Comparison of ENCODE assay signal across 34 cellular contexts in genomic region chr7:135330088-135330487, GRCh38.
"Had no signal": no experiment of that assay in that cellular context is flagged by ENCODE, and none has a peak within 500 bp of the region (broad histone marks: within the 10 kb centered on the region; RNA-seq: fewer than 3 reads in every experiment).

No MANE protein-coding gene starts in this region.

- H3K9me3 Mint-ChIP-seq: natural killer cell had no signal

- H3K4me1 ChIP-seq: heart right ventricle, left lung, lower lobe of right lung, neural progenitor cell, prostate gland, testis, transverse colon, upper lobe of left lung, vagina had no signal

- H3K9me3 ChIP-seq: heart right ventricle, left lung, lower lobe of right lung, neutrophil, ovary, prostate gland, testis, thyroid gland, transverse colon, upper lobe of left lung, vagina had no signal

- H3K9ac ChIP-seq: neural progenitor cell had no signal

- H3K27me3 ChIP-seq: heart right ventricle, hepatocyte, left lung, neural progenitor cell, neutrophil, ovary, testis, thyroid gland, transverse colon, upper lobe of left lung, vagina had no signal

- H3K4me3 ChIP-seq: heart right ventricle, hepatocyte, left lung, lower lobe of right lung, neural progenitor cell, ovary, prostate gland, skin epidermis, testis, thyroid gland, transverse colon, upper lobe of left lung, vagina had no signal

- H3K4me1 Mint-ChIP-seq: naive B cell; natural killer cell; stimulated activated memory B cell treated with anti-CD40 and anti-IgM and Interleukin-4, amounts not matched to agents 10 μg/mL and 1 μg/mL and 100 μg/mL, for 72 hours had no signal

- H3K27ac Mint-ChIP-seq: mesothelial cell of epicardium; naive B cell; natural killer cell; nephron progenitor cell; neural progenitor cell; stimulated activated memory B cell treated with anti-CD40 and anti-IgM and Interleukin-4, amounts not matched to agents 10 μg/mL and 1 μg/mL and 100 μg/mL, for 72 hours; stimulated activated naive CD8-positive, alpha-beta T cell treated with anti-CD3 and anti-CD28 coated beads, Interleukin-15, amount 100 ng/mL, for 72 hours had no signal

- FAIRE-seq: keratinocyte had no signal

- H3K4me3 Mint-ChIP-seq: mesothelial cell of epicardium; naive B cell; natural killer cell; nephron progenitor cell; neural progenitor cell; stimulated activated memory B cell treated with anti-CD40 and anti-IgM and Interleukin-4, amounts not matched to agents 10 μg/mL and 1 μg/mL and 100 μg/mL, for 72 hours; stimulated activated naive CD8-positive, alpha-beta T cell treated with anti-CD3 and anti-CD28 coated beads, Interleukin-15, amount 100 ng/mL, for 72 hours had no signal

- H3K27ac ChIP-seq: heart right ventricle, hepatocyte, left lung, lower lobe of right lung, neural progenitor cell, neutrophil, ovary, prostate gland, skin epidermis, testis, thyroid gland, transverse colon, upper lobe of left lung, vagina had no signal

- H3K4me2 ChIP-seq: hepatocyte, neural progenitor cell had no signal

- H3K79me2 ChIP-seq: hepatocyte had no signal

- H3K36me3 ChIP-seq: heart right ventricle, left lung, lower lobe of right lung, neural progenitor cell, neutrophil, ovary, prostate gland, thyroid gland, transverse colon, upper lobe of left lung, vagina had no signal

- DNase-seq: heart right ventricle; kidney glomerular epithelial cell; left colon; left lung; lower lobe of right lung; mammary epithelial cell; mesenchymal stem cell; naive B cell; natural killer cell; nephron progenitor cell; occipital lobe; ovary; retina; right cardiac atrium; stimulated activated CD4-positive, alpha-beta T cell treated with anti-CD3 and anti-CD28 coated beads, Interleukin-12 subunit alpha, Interleukin-12 subunit beta, amount 100 ng/mL, for 4 hours; stimulated activated CD4-positive, alpha-beta T cell treated with anti-CD3 and anti-CD28 coated beads, Interleukin-15, amount 100 ng/mL, for 24 hours; stimulated activated CD4-positive, alpha-beta T cell treated with anti-CD3 and anti-CD28 coated beads, Interleukin-2, amount 100 ng/mL, for 24 hours; stimulated activated CD4-positive, alpha-beta T cell treated with anti-CD3 and anti-CD28 coated beads, Interleukin-4, amount 100 ng/mL, for 24 hours; stimulated activated naive CD4-positive, alpha-beta T cell treated with Interleukin-2 at 50 U/mL for 16 hours; stimulated activated naive CD8-positive, alpha-beta T cell treated with anti-CD3 and anti-CD28 coated beads, Interleukin-15, amount 100 ng/mL, for 72 hours; testis; thyroid gland; transverse colon; upper lobe of left lung had no signal

- H3K36me3 Mint-ChIP-seq: mesothelial cell of epicardium; natural killer cell; neural progenitor cell; stimulated activated memory B cell treated with anti-CD40 and anti-IgM and Interleukin-4, amounts not matched to agents 10 μg/mL and 1 μg/mL and 100 μg/mL, for 72 hours had no signal

- H2AFZ ChIP-seq: hepatocyte, neural progenitor cell had no signal

- ATAC-seq: heart right ventricle; left colon; left lung; lower lobe of right lung; natural killer cell; right cardiac atrium; sciatic nerve; stimulated activated memory B cell treated with anti-CD40 and anti-IgM and Interleukin-4, amounts not matched to agents 10 μg/mL and 1 μg/mL and 100 μg/mL, for 72 hours; stimulated activated naive CD8-positive, alpha-beta T cell treated with anti-CD3 and anti-CD28 coated beads, Interleukin-15, amount 100 ng/mL, for 72 hours had no signal
